In the genomic region with DNA sequence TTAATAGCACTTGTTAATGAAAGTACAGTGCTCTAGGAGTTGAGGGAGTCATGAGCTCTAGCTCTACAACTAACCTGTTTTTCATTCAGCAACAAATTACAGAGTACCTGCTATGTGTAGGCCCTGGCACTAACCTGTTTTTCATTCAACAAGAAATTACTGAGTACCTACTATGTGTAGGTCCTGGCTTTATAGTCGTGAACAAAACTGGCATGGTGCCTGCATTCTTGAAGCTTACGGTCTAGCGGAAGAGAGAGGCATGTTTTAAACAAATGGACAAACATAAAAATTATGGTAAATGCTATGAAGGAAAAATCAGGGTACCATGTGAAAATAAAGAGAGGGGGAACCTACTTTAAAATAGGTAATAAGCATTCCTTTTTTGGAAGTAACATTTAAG, we compare ENCODE assay signal across 11 cellular contexts. TPM values are rescaled to one million over a fixed set of nuclear protein-coding genes. Genes with fewer than 3 reads are reported as not detected.
DNase-seq lines count a peak whose midpoint lies in the region; ATAC-seq, FAIRE-seq and TF ChIP-seq lines count a peak whose summit lies in the region.
"Had no signal": no experiment of that assay in that cellular context is flagged by ENCODE, and none has a peak within 500 bp of the region (broad histone marks: within the 10 kb centered on the region; RNA-seq: fewer than 3 reads in every experiment).

No MANE protein-coding gene starts in this region.

- no peak for FAIRE-seq in A549 (lab: Jason Lieb, UNC)

- peak overlapping the region; percentile 98 for H3K4me3 ChIP-seq in A549
- peak overlapping the region; percentile 85 for H3K4me3 ChIP-seq in HAP-1
- peak overlapping the region; percentile 74 to 98 for H3K4me3 ChIP-seq in ascending aorta
- H3K4me3 ChIP-seq in lower lobe of right lung: peak overlapping the region; percentile 77

- TF ChIP-seq POLR2A in A549 (IDR thresholded peaks at IDR 0.05; ENCODE audit: low read length): no peak

- peak overlapping the region; percentile 71 for H3K4me2 ChIP-seq in A549

- no peak for TF ChIP-seq RAD21 in A549 (conservative IDR thresholded peaks at IDR 0.05 in 1 of 2, IDR thresholded peaks at IDR 0.05 in 1 of 2)

- no peaks in the 10 kb centered on the region for H3K9me3 ChIP-seq in A549
- H3K9me3 ChIP-seq in HAP-1: no peaks in the 10 kb centered on the region
- no peaks in the 10 kb centered on the region for H3K9me3 ChIP-seq in ascending aorta
- H3K9me3 ChIP-seq in lower lobe of right lung: no peaks in the 10 kb centered on the region
- H3K9me3 ChIP-seq: SJSA1 had no signal

- intact Hi-C loops in ascending aorta (cut with DNase I) (no loop called here), lower lobe of right lung (cut with DNase I) (no loop called here)

- H3K4me1 ChIP-seq in A549: peaks cover 52% of the 10 kb centered on the region
- H3K4me1 ChIP-seq in HAP-1: peaks cover 12% of the 10 kb centered on the region
- H3K4me1 ChIP-seq in ascending aorta: peaks cover 17 to 21% of the 10 kb centered on the region in 2 donors
- H3K4me1 ChIP-seq in lower lobe of right lung: peaks cover 43% of the 10 kb centered on the region

- POLR2A ChIA-PET in A549 (lab: Yijun Ruan, JAX): interaction anchor here (0.9 to 2.6 kb wide), 2 partner anchors 9 to 228 kb away, joined by 4 to 8 read pairs; a partner anchor contains a TSS

- TF ChIP-seq EP300 in A549 (IDR thresholded peaks at IDR 0.05): no peak

- no peak for TF ChIP-seq CTCF in A549 (IDR thresholded peaks at IDR 0.05)
- TF ChIP-seq CTCF in ascending aorta (IDR thresholded peaks at IDR 0.05): no peak
- no peak for TF ChIP-seq CTCF in lower lobe of right lung (IDR thresholded peaks at IDR 0.05)

- 62% methylated on average over 3 of the region's 3 CpGs for WGBS in A549 (ENCODE audit: missing lambda C conversion rate)

- CTCF ChIA-PET in A549 (lab: Yijun Ruan, JAX): interaction anchor here (1.0 to 1.4 kb wide), 4 partner anchors 19 to 117 kb away, joined by 3 to 4 read pairs (median 3); no protein-coding TSS in a partner anchor

- H3K27me3 ChIP-seq in HAP-1 (ENCODE audit: low read depth): no peaks in the 10 kb centered on the region
- H3K27me3 ChIP-seq in ascending aorta: no peaks in the 10 kb centered on the region
- H3K27me3 ChIP-seq in lower lobe of right lung (ENCODE audit: low read depth): no peaks in the 10 kb centered on the region
- H3K27me3 ChIP-seq: SJSA1 had no signal

- in situ Hi-C loops in HAP-1 (cut with MboI; ENCODE audit: low sequenced_read_pairs): no loop called here

- DNase-seq in A549 (ENCODE audit: low read depth in 1 of 2, low spot score in 1 of 2): no peak
- DNase-seq in HAP-1 (ENCODE audit: low spot score in 2 of 2): no peak
- DNase-seq in ascending aorta (ENCODE audit: low spot score in 2 of 2): no peak
- no peak for DNase-seq in lower lobe of right lung
- DNase-seq in NCI-H748 (lab: John Stamatoyannopoulos, UW; ENCODE audit: unreplicated experiment): no peak
- no peak for DNase-seq in putamen (ENCODE audit: low spot score)
- DNase-seq: amniotic stem cell, islet precursor cell had no signal

- peaks cover 39% of the 10 kb centered on the region for H3K36me3 ChIP-seq in HAP-1 (replicated peaks)
- H3K36me3 ChIP-seq in ascending aorta: peaks cover 28% of the 10 kb centered on the region in 2 donors
- H3K36me3 ChIP-seq in lower lobe of right lung: peaks cover 48% of the 10 kb centered on the region

- ATAC-seq in A549: no peak
- no peak for ATAC-seq in lower lobe of right lung
- ATAC-seq in GM18909 (IDR thresholded peaks at IDR 0.05; ENCODE audit: poor library complexity, unreplicated experiment): no peak
- no peak for ATAC-seq in HG02884 (IDR thresholded peaks at IDR 0.05; ENCODE audit: unreplicated experiment)

- H3K27ac ChIP-seq in A549 (peak overlapping the region in 1 of 2 experiments; percentile 99; a peak in 2 of 6 replicates), ascending aorta (peak overlapping the region in 1 of 2 donors; percentile 98), lower lobe of right lung (no peak overlapping the region)
- H3K27ac ChIP-seq: SJSA1 had no signal

TF ChIP-seq in A549, 52 proteins besides CTCF, POLR2A, EP300 and RAD21:
- no peak for TF ChIP-seq RARB (CRISPR knock-in tag; IDR thresholded peaks at IDR 0.05)
- TF ChIP-seq CHD4 (IDR thresholded peaks at IDR 0.05; ENCODE audit: borderline replicate concordance): no peak
- TF ChIP-seq NFE2L2 (conservative IDR thresholded peaks at IDR 0.05; ENCODE audit: low read length): no peak
- no peak for TF ChIP-seq SREBF2 (IDR thresholded peaks at IDR 0.05)
- TF ChIP-seq ZNF302 (CRISPR knock-in tag; IDR thresholded peaks at IDR 0.05): no peak
- TF ChIP-seq TFCP2L1 (CRISPR knock-in tag; IDR thresholded peaks at IDR 0.05): no peak
- TF ChIP-seq PHF8 (IDR thresholded peaks at IDR 0.05; ENCODE audit: borderline replicate concordance, low read depth): no peak
- no peak for TF ChIP-seq HEYL (CRISPR knock-in tag; IDR thresholded peaks at IDR 0.05)
- no peak for TF ChIP-seq CHD2 (IDR thresholded peaks at IDR 0.05; ENCODE audit: low read length, partially characterized antibody)
- TF ChIP-seq, protein P1, sequence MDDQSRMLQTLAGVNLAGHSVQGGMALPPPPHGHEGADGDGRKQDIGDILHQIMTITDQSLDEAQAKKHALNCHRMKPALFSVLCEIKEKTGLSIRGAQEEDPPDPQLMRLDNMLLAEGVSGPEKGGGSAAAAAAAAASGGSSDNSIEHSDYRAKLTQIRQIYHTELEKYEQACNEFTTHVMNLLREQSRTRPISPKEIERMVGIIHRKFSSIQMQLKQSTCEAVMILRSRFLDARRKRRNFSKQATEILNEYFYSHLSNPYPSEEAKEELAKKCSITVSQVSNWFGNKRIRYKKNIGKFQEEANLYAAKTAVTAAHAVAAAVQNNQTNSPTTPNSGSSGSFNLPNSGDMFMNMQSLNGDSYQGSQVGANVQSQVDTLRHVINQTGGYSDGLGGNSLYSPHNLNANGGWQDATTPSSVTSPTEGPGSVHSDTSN (IDR thresholded peaks at IDR 0.05): no peak
- TF ChIP-seq, protein P2, sequence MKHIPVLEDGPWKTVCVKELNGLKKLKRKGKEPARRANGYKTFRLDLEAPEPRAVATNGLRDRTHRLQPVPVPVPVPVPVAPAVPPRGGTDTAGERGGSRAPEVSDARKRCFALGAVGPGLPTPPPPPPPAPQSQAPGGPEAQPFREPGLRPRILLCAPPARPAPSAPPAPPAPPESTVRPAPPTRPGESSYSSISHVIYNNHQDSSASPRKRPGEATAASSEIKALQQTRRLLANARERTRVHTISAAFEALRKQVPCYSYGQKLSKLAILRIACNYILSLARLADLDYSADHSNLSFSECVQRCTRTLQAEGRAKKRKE (CRISPR knock-in tag; IDR thresholded peaks at IDR 0.05; ENCODE audit: low read depth): no peak
- TF ChIP-seq HDAC2 (IDR thresholded peaks at IDR 0.05): no peak
- TF ChIP-seq BHLHE40 (IDR thresholded peaks at IDR 0.05; ENCODE audit: low read depth, low read length): no peak
- TF ChIP-seq, protein P3, sequence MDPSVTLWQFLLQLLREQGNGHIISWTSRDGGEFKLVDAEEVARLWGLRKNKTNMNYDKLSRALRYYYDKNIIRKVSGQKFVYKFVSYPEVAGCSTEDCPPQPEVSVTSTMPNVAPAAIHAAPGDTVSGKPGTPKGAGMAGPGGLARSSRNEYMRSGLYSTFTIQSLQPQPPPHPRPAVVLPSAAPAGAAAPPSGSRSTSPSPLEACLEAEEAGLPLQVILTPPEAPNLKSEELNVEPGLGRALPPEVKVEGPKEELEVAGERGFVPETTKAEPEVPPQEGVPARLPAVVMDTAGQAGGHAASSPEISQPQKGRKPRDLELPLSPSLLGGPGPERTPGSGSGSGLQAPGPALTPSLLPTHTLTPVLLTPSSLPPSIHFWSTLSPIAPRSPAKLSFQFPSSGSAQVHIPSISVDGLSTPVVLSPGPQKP (IDR thresholded peaks at IDR 0.05; ENCODE audit: low read depth, low read length): no peak
- TF ChIP-seq MYC (IDR thresholded peaks at IDR 0.05; ENCODE audit: borderline replicate concordance, low read length): no peak
- no peak for TF ChIP-seq MAFK (IDR thresholded peaks at IDR 0.05; ENCODE audit: partially characterized antibody)
- no peak for TF ChIP-seq KDM1A (IDR thresholded peaks at IDR 0.05; ENCODE audit: low read depth)
- no peak for TF ChIP-seq SMC3 (IDR thresholded peaks at IDR 0.05)
- TF ChIP-seq NR3C1 (IDR thresholded peaks at IDR 0.05): no peak

RNA-seq across cellular contexts. Expression of a gene that starts 2.2 kb away (rescaled TPM):
- polyA plus RNA-seq in A549 (2011; rRNA removed) (137 and 169 TPM in 2 replicates), A549 (2017; fragmentation: RNase III; extraction: RNeasy Plus Mini Kit Qiagen cat#74134 plus additional on column Dnase treatment) (155 to 169 TPM (median 159 TPM) in 3 replicates)
- polyA plus RNA-seq in A549 (2012; cell fraction: cytosol; rRNA removed): 133 and 171 TPM in 2 replicates
- 375 and 398 TPM in 2 replicates for polyA plus RNA-seq in A549 (2012; cell fraction: nucleus; rRNA removed)
- 124 and 127 TPM in 2 replicates for polyA minus RNA-seq in A549 (2011; rRNA and poly(A)+ RNA removed)
- total RNA-seq in ascending aorta (67.8 TPM), lower lobe of right lung (142 TPM)

RNA-seq across cellular contexts. Expression of a gene that starts 12.4 kb away (rescaled TPM):
- polyA plus RNA-seq in A549 (2011; rRNA removed) (not detected in 2 replicates), A549 (2017; fragmentation: RNase III; extraction: RNeasy Plus Mini Kit Qiagen cat#74134 plus additional on column Dnase treatment) (0.37 TPM in 1 of 3 replicates, not detected in the others)
- polyA plus RNA-seq in A549 (2012; cell fraction: cytosol; rRNA removed): not detected in 2 replicates
- polyA plus RNA-seq in A549 (2012; cell fraction: nucleus; rRNA removed): not detected in 2 replicates
- not detected in 2 replicates for polyA minus RNA-seq in A549 (2011; rRNA and poly(A)+ RNA removed)
- total RNA-seq in ascending aorta (not detected), lower lobe of right lung (2.8 TPM)
- total RNA-seq: SJSA1 had no signal

RNA-seq across cellular contexts. Expression of a gene that starts 26.6 kb away (rescaled TPM):
- 300 and 618 TPM in 2 replicates for polyA plus RNA-seq in A549 (2011; rRNA removed)
- 235 and 269 TPM in 2 replicates for polyA plus RNA-seq in A549 (2012; cell fraction: cytosol; rRNA removed)
- polyA plus RNA-seq in A549 (2012; cell fraction: nucleus; rRNA removed): 154 and 174 TPM in 2 replicates
- 495 to 510 TPM (median 500 TPM) in 3 replicates for polyA plus RNA-seq in A549 (2017; fragmentation: RNase III; extraction: RNeasy Plus Mini Kit Qiagen cat#74134 plus additional on column Dnase treatment)
- 81.4 and 88.0 TPM in 2 replicates for polyA minus RNA-seq in A549 (2011; rRNA and poly(A)+ RNA removed)
- total RNA-seq in ascending aorta: 254 TPM
- 334 TPM for total RNA-seq in lower lobe of right lung

RNA-seq across cellular contexts. Expression of a gene that starts 53.9 kb away (rescaled TPM):
- 123 and 130 TPM in 2 replicates for polyA plus RNA-seq in A549 (2011; rRNA removed)
- polyA plus RNA-seq in A549 (2012; cell fraction: cytosol; rRNA removed): 96.6 and 104 TPM in 2 replicates
- 61.2 and 85.7 TPM in 2 replicates for polyA plus RNA-seq in A549 (2012; cell fraction: nucleus; rRNA removed)
- polyA plus RNA-seq in A549 (2017; fragmentation: RNase III; extraction: RNeasy Plus Mini Kit Qiagen cat#74134 plus additional on column Dnase treatment): 75.2 to 83.8 TPM (median 78.4 TPM) in 3 replicates
- 73.1 and 88.4 TPM in 2 replicates for polyA minus RNA-seq in A549 (2011; rRNA and poly(A)+ RNA removed)
- 270 TPM for total RNA-seq in ascending aorta
- total RNA-seq in lower lobe of right lung: 75.4 TPM
